Comparison of ENCODE assay signal across 23 cellular contexts in genomic region chr18:38497281-38497680, GRCh38.
"Had no signal": no experiment of that assay in that cellular context is flagged by ENCODE, and none has a peak within 500 bp of the region (broad histone marks: within the 10 kb centered on the region; RNA-seq: fewer than 3 reads in every experiment).

No MANE protein-coding gene starts in this region.

- H3K36me3 ChIP-seq: brain microvascular endothelial cell, colonic mucosa, esophagus muscularis mucosa, gastroesophageal sphincter, neutrophil, ovary, prostate gland, right atrium auricular region, spleen, stomach, suprapubic skin, tibial nerve had no signal

- H3K9me3 ChIP-seq: colonic mucosa, esophagus muscularis mucosa, gastroesophageal sphincter, ovary, prostate gland, right atrium auricular region, stomach, suprapubic skin, tibial nerve had no signal

- DNase-seq: activated CD4-positive, CD25-positive, alpha-beta regulatory T cell; activated effector memory CD4-positive, alpha-beta T cell treated with anti-CD3 and anti-CD28 coated beads, Interleukin-2, amount 50 U/mL, for 16 hours; aorta; brain microvascular endothelial cell; colonic mucosa; dorsolateral prefrontal cortex; effector memory CD8-positive, alpha-beta T cell; head of caudate nucleus; left ventricle myocardium superior; ovary; spleen; stimulated activated CD4-positive, alpha-beta T cell treated with anti-CD3 and anti-CD28 coated beads, Interleukin-4, amount 100 ng/mL, for 4 hours; stomach; T-helper 1 cell had no signal

- H3K9me3 Mint-ChIP-seq: activated naive CD4-positive, alpha-beta T cell treated with anti-CD3 and anti-CD28 coated beads, Interleukin-2, amount 50 U/mL, for 24 hours had no signal

- H3K27ac ChIP-seq: brain microvascular endothelial cell, colonic mucosa, dorsolateral prefrontal cortex, esophagus muscularis mucosa, gastroesophageal sphincter, neutrophil, ovary, prostate gland, right atrium auricular region, spleen, stomach, suprapubic skin, tibial nerve had no signal

- H3K27me3 ChIP-seq: brain microvascular endothelial cell, colonic mucosa, dorsolateral prefrontal cortex, esophagus muscularis mucosa, gastroesophageal sphincter, neutrophil, ovary, right atrium auricular region, spleen, stomach, suprapubic skin, tibial nerve had no signal

- H3K27ac Mint-ChIP-seq: activated naive CD4-positive, alpha-beta T cell treated with anti-CD3 and anti-CD28 coated beads, Interleukin-2, amount 50 U/mL, for 24 hours; effector memory CD8-positive, alpha-beta T cell; natural killer cell treated with Interleukin-12 subunit alpha and Interleukin-12 subunit beta and Interleukin-15 and Interleukin-18, amount 100 ng/mL, for 72 hours had no signal

- H3K27me3 Mint-ChIP-seq: activated naive CD4-positive, alpha-beta T cell treated with anti-CD3 and anti-CD28 coated beads, Interleukin-2, amount 50 U/mL, for 24 hours; effector memory CD8-positive, alpha-beta T cell; natural killer cell treated with Interleukin-12 subunit alpha and Interleukin-12 subunit beta and Interleukin-15 and Interleukin-18, amount 100 ng/mL, for 72 hours had no signal

- H3K4me3 ChIP-seq: colonic mucosa, dorsolateral prefrontal cortex, esophagus muscularis mucosa, gastroesophageal sphincter, ovary, prostate gland, right atrium auricular region, spleen, stomach, suprapubic skin, tibial nerve had no signal

- H3K4me3 Mint-ChIP-seq: activated naive CD4-positive, alpha-beta T cell treated with anti-CD3 and anti-CD28 coated beads, Interleukin-2, amount 50 U/mL, for 24 hours; effector memory CD8-positive, alpha-beta T cell; natural killer cell treated with Interleukin-12 subunit alpha and Interleukin-12 subunit beta and Interleukin-15 and Interleukin-18, amount 100 ng/mL, for 72 hours had no signal

- ATAC-seq: effector memory CD8-positive, alpha-beta T cell; gastroesophageal sphincter; left ventricle myocardium superior; natural killer cell treated with Interleukin-12 subunit alpha and Interleukin-12 subunit beta and Interleukin-15 and Interleukin-18, amount 100 ng/mL, for 72 hours had no signal

- H3K4me1 ChIP-seq: colonic mucosa, esophagus muscularis mucosa, prostate gland, right atrium auricular region, spleen, stomach, suprapubic skin, tibial nerve had no signal

- H3K36me3 Mint-ChIP-seq: activated naive CD4-positive, alpha-beta T cell treated with anti-CD3 and anti-CD28 coated beads, Interleukin-2, amount 50 U/mL, for 24 hours had no signal
